16 cellular contexts compared by ENCODE assay signal in the genomic region with DNA sequence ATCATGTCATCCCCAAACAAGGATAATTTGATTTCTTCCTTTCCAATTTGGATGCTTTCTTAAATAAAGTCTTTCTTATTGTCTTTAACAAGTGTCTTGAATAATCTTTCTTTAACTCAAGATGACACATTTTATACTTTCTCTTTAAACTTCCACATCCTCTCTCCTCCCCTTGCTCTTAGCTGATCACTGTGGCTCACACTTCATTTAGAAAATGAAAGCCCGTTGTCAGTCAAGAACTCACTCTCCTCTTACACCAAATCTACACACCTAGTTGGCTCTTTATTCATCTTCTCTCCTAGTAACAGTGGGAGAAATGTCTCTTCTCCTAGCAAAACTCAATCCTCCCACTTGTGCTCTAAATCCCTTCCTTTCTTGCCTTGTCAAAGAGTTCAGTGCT. TPM values are rescaled to one million over a fixed set of nuclear protein-coding genes. Genes with fewer than 3 reads are reported as not detected.
DNase-seq lines count a peak whose midpoint lies in the region; ATAC-seq and TF ChIP-seq lines count a peak whose summit lies in the region.
"Had no signal": no experiment of that assay in that cellular context is flagged by ENCODE, and none has a peak within 500 bp of the region (broad histone marks: within the 10 kb centered on the region; RNA-seq: fewer than 3 reads in every experiment).

No MANE protein-coding gene starts in this region.

- H3K9me3 ChIP-seq in neural progenitor cell (ENCODE audit: low read depth), result no peaks in the 10 kb centered on the region
- H3K9me3 ChIP-seq in body of pancreas, result no peaks in the 10 kb centered on the region
- H3K9me3 ChIP-seq: SJCRH30 had no signal

- no peaks in the 10 kb centered on the region for H3F3A ChIP-seq in neural progenitor cell (ENCODE audit: low read depth)

- ATAC-seq in GM18909 (IDR thresholded peaks at IDR 0.05; ENCODE audit: poor library complexity, unreplicated experiment), result peak; percentile 73
- ATAC-seq in GM21619 (IDR thresholded peaks at IDR 0.05; ENCODE audit: unreplicated experiment), result peak; percentile 94
- peak; percentile 79 for ATAC-seq in HG03103 (IDR thresholded peaks at IDR 0.05; ENCODE audit: low read depth, unreplicated experiment)
- no peak for ATAC-seq in body of pancreas

- no peak overlapping the region for H3K4me2 ChIP-seq in neural progenitor cell
- H3K4me2 ChIP-seq: KMS-11 had no signal

- H3K36me3 Mint-ChIP-seq in neural progenitor cell, result peaks cover 17% of the 10 kb centered on the region
- H3K36me3 Mint-ChIP-seq: type B pancreatic cell had no signal

- H3K4me1 ChIP-seq in neural progenitor cell (peaks cover 15% of the 10 kb centered on the region), body of pancreas (no peaks in the 10 kb centered on the region)

- H4K20me1 ChIP-seq in neural progenitor cell (ENCODE audit: low read depth), result no peaks in the 10 kb centered on the region

- no peak for TF ChIP-seq POLR2A in body of pancreas (IDR thresholded peaks at IDR 0.05)

- DNase-seq in neural progenitor cell (ENCODE audit: low spot score) (no peak), body of pancreas (no peak), dermis blood vessel endothelial cell (no peak), retina (no peak), cortex of kidney (lab: John Stamatoyannopoulos, UW) (no peak)
- DNase-seq: CD4-positive, alpha-beta T cell; NCI-H187; SJCRH30 had no signal

- peaks cover 22% of the 10 kb centered on the region for H3K4me1 Mint-ChIP-seq in neural progenitor cell

- H3K4me3 ChIP-seq in neural progenitor cell, result no peak overlapping the region
- H3K4me3 ChIP-seq in body of pancreas, result no peak overlapping the region
- H3K4me3 ChIP-seq: coronary artery, SJCRH30 had no signal

- H3K27me3 ChIP-seq in neural progenitor cell (no peaks in the 10 kb centered on the region), body of pancreas (no peaks in the 10 kb centered on the region)
- H3K27me3 ChIP-seq: SJCRH30 had no signal

- H3K27ac ChIP-seq in neural progenitor cell, result no peak overlapping the region
- no peak overlapping the region for H3K27ac ChIP-seq in body of pancreas
- H3K27ac ChIP-seq: coronary artery, KMS-11, SJCRH30 had no signal

- TF ChIP-seq CTCF in neural progenitor cell (IDR thresholded peaks at IDR 0.05), result no peak
- no peak for TF ChIP-seq CTCF in body of pancreas (IDR thresholded peaks at IDR 0.05)

- peaks cover 2% of the 10 kb centered on the region for H3K27me3 Mint-ChIP-seq in neural progenitor cell (ENCODE audit: insufficient read depth, low read depth)

- peak overlapping the region; percentile 57 for H2AFZ ChIP-seq in neural progenitor cell (replicated peaks)

- no peak overlapping the region for H3K27ac Mint-ChIP-seq in neural progenitor cell
- H3K27ac Mint-ChIP-seq: CD4-positive, alpha-beta T cell; type B pancreatic cell had no signal

- H3K9ac ChIP-seq in neural progenitor cell, result no peak overlapping the region
- H3K9ac ChIP-seq: KMS-11 had no signal

- peaks cover 6% of the 10 kb centered on the region for H3K9me3 Mint-ChIP-seq in neural progenitor cell

- H3K79me2 ChIP-seq in neural progenitor cell (ENCODE audit: low read depth), result no peaks in the 10 kb centered on the region

- H3K4me3 Mint-ChIP-seq in neural progenitor cell, result no peak overlapping the region
- H3K4me3 Mint-ChIP-seq: CD4-positive, alpha-beta T cell; type B pancreatic cell had no signal

- 63 to 93% methylated on average over 1 of the region's 1 CpG for WGBS in body of pancreas, 2 donors

- H3K36me3 ChIP-seq in neural progenitor cell (no peaks in the 10 kb centered on the region), body of pancreas (replicated peaks in 1 of 2; ENCODE audit: insufficient read depth in 1 of 2, low read depth in 2 of 2) (no peaks in the 10 kb centered on the region)
- H3K36me3 ChIP-seq: SJCRH30 had no signal

- intact Hi-C loops in body of pancreas (cut with DNase I), result no loop called here

RNA-seq across cellular contexts. Expression of gene RMST, which starts 10.4 kb away (rescaled TPM):
- total RNA-seq in neural progenitor cell (ENCODE audit: low replicate concordance), result 110 and 170 TPM in 2 replicates
- 10 to 100 TPM in 1 of 2 donors, 1 to 10 TPM in 1; 8.9 to 17.6 TPM for total RNA-seq in body of pancreas
- total RNA-seq in dermis blood vessel endothelial cell, result 0.05 TPM in 1 of 2 replicates, not detected in the other
- total RNA-seq: CD4-positive, alpha-beta T cell; fibroblast of lung; osteoblast had no signal
